14 cellular contexts compared by ENCODE assay signal in genomic region chr12:104674083-104674482, GRCh38.
DNase-seq lines count a peak whose midpoint lies in the region; ATAC-seq and TF ChIP-seq lines count a peak whose summit lies in the region.
"Had no signal": no experiment of that assay in that cellular context is flagged by ENCODE, and none has a peak within 500 bp of the region (broad histone marks: within the 10 kb centered on the region; RNA-seq: fewer than 3 reads in every experiment).

No MANE protein-coding gene starts in this region.

- H3K27me3 ChIP-seq in CD4-positive, CD25-positive, alpha-beta regulatory T cell (ENCODE audit: control insufficient read depth, insufficient read depth, low read length), result no peaks in the 10 kb centered on the region
- H3K27me3 ChIP-seq in PC-9 (ENCODE audit: insufficient read depth, low read depth) (no peaks in the 10 kb centered on the region), thyroid gland (no peaks in the 10 kb centered on the region)
- no peaks in the 10 kb centered on the region for H3K27me3 ChIP-seq in CD8-positive, alpha-beta T cell (ENCODE audit: insufficient read depth, low read length)

- H3K4me3 Mint-ChIP-seq in CD4-positive, CD25-positive, alpha-beta regulatory T cell, result peak overlapping the region in 2 of 4 donors; percentile 14 to 23
- no peak overlapping the region for H3K4me3 Mint-ChIP-seq in CD8-positive, alpha-beta T cell

- no peak for ATAC-seq in CD4-positive, CD25-positive, alpha-beta regulatory T cell (ENCODE audit: low read depth in 2 of 2)
- no peak for ATAC-seq in CD8-positive, alpha-beta T cell
- ATAC-seq: mucosa of descending colon had no signal

- H3K9me3 ChIP-seq in CD4-positive, CD25-positive, alpha-beta regulatory T cell (ENCODE audit: control insufficient read depth in 2 of 2, low read length in 2 of 2), result no peaks in the 10 kb centered on the region
- H3K9me3 ChIP-seq in PC-9 (ENCODE audit: insufficient read depth, low read depth) (no peaks in the 10 kb centered on the region), thyroid gland (no peaks in the 10 kb centered on the region)
- H3K9me3 ChIP-seq in CD8-positive, alpha-beta T cell (ENCODE audit: low read length), result no peaks in the 10 kb centered on the region
- H3K9me3 ChIP-seq: mucosa of descending colon had no signal

- no peak for TF ChIP-seq POLR2A in thyroid gland (IDR thresholded peaks at IDR 0.05)

- peaks cover 10% of the 10 kb centered on the region for H3K36me3 Mint-ChIP-seq in CD4-positive, CD25-positive, alpha-beta regulatory T cell
- H3K36me3 Mint-ChIP-seq in CD8-positive, alpha-beta T cell, result no peaks in the 10 kb centered on the region

- peak overlapping the region in 2 of 3 donors; percentile 21 to 38 for H3K27ac Mint-ChIP-seq in CD4-positive, CD25-positive, alpha-beta regulatory T cell
- H3K27ac Mint-ChIP-seq in CD8-positive, alpha-beta T cell, result no peak overlapping the region

- no peaks in the 10 kb centered on the region for H3K36me3 ChIP-seq in CD4-positive, CD25-positive, alpha-beta regulatory T cell (ENCODE audit: control insufficient read depth, insufficient read depth, low read length)
- H3K36me3 ChIP-seq in PC-9 (ENCODE audit: low read depth) (no peaks in the 10 kb centered on the region), thyroid gland (no peaks in the 10 kb centered on the region)
- H3K36me3 ChIP-seq in CD8-positive, alpha-beta T cell (ENCODE audit: insufficient read depth, low read length), result no peaks in the 10 kb centered on the region

- H4K20me1 ChIP-seq in PC-9 (ENCODE audit: insufficient read depth), result no peaks in the 10 kb centered on the region; the same call in 1 of the 2 replicates

- no TSS peak for BruUV-seq in PC-9 (replicated peaks; lab: Mats Ljungman, UMichigan)

- TF ChIP-seq CTCF in PC-9 (conservative IDR thresholded peaks at IDR 0.05) (no peak), fibroblast of the aortic adventitia (IDR thresholded peaks at IDR 0.05; ENCODE audit: insufficient read depth, low read length) (no peak), thyroid gland (IDR thresholded peaks at IDR 0.05) (no peak)
- no peak for TF ChIP-seq CTCF in CD8-positive, alpha-beta T cell (IDR thresholded peaks at IDR 0.05)

- peaks cover 67% of the 10 kb centered on the region for H3F3A ChIP-seq in PC-9 (ENCODE audit: insufficient read depth, low read depth)

- peak overlapping the region; percentile 20 for H3K27ac ChIP-seq in CD4-positive, CD25-positive, alpha-beta regulatory T cell (ENCODE audit: insufficient read depth, low read length, poor library complexity, severe bottlenecking)
- H3K27ac ChIP-seq in PC-9 (peak overlapping the region; percentile 98; the same call in 1 of the 2 replicates), skin epidermis (peak overlapping the region in 12 of 21 experiments; percentile 1 to 84 (median 65)), thyroid gland (peak overlapping the region in 1 of 3 donors; percentile 87)
- H3K27ac ChIP-seq in CD8-positive, alpha-beta T cell (ENCODE audit: low read depth, low read length), result no peak overlapping the region
- H3K27ac ChIP-seq: KMS-11, parathyroid adenoma had no signal

- no peak for DNase-seq in CD4-positive, CD25-positive, alpha-beta regulatory T cell
- DNase-seq in PC-9 (no peak), fibroblast of the aortic adventitia (ENCODE audit: low read depth) (peak; percentile 49), thyroid gland (no peak), SIG-M5 treated with dmso at 0.1 percent for 504 hours (lab: John Stamatoyannopoulos, UW; ENCODE audit: unreplicated experiment) (no peak)
- DNase-seq in CD8-positive, alpha-beta T cell, result no peak
- DNase-seq: activated CD8-positive, alpha-beta memory T cell treated with anti-CD3 and anti-CD28 coated beads, Interleukin-2, amount 50 U/mL, for 48 hours; cerebellar nuclear complex; mucosa of descending colon; NCI-H2171 treated with DMSO at 0.1 percent for 48 hours; RPMI8226 had no signal

- no peaks in the 10 kb centered on the region for H3K27me3 Mint-ChIP-seq in CD4-positive, CD25-positive, alpha-beta regulatory T cell
- no peaks in the 10 kb centered on the region for H3K27me3 Mint-ChIP-seq in CD8-positive, alpha-beta T cell (ENCODE audit: low read depth)

- CTCF ChIA-PET in PC-9 (lab: Charles Lee), result no interaction called here
- CTCF ChIA-PET in CD8-positive, alpha-beta T cell (lab: Charles Lee), result no interaction called here

- no peak overlapping the region for H2AFZ ChIP-seq in PC-9
- H2AFZ ChIP-seq: parathyroid adenoma had no signal

- no peaks in the 10 kb centered on the region for H3K9me2 ChIP-seq in PC-9 (ENCODE audit: insufficient read depth)

- peaks cover 48 to 86% (median 71%) of the 10 kb centered on the region in 4 donors for H3K4me1 Mint-ChIP-seq in CD4-positive, CD25-positive, alpha-beta regulatory T cell
- H3K4me1 Mint-ChIP-seq in CD8-positive, alpha-beta T cell (ENCODE audit: low read depth), result peaks cover 45% of the 10 kb centered on the region

- no peaks in the 10 kb centered on the region for H3K9me3 Mint-ChIP-seq in CD4-positive, CD25-positive, alpha-beta regulatory T cell
- H3K9me3 Mint-ChIP-seq in CD8-positive, alpha-beta T cell, result no peaks in the 10 kb centered on the region

- intact Hi-C loops in PC-9 (cut with micrococcal nuclease; ENCODE audit: unreplicated experiment) (loop anchor here (5.0 to 10.0 kb wide), 2 partner anchors 203 to 281 kb away; partner anchors contain the start of gene SLC41A2), thyroid gland (cut with DNase I) (loop anchor here (10.0 kb wide), 1 partner anchor 51 kb away; no protein-coding TSS in a partner anchor)
- intact Hi-C loops in CD8-positive, alpha-beta T cell (cut with DNase I, micrococcal nuclease), result no loop called here

- WGBS in thyroid gland, 2 donors, result 90 to 96% methylated on average over 4 of the region's 4 CpGs

- POLR2A ChIA-PET in PC-9 (lab: Charles Lee; ENCODE audit: unreplicated experiment), result no interaction called here
- POLR2A ChIA-PET in CD8-positive, alpha-beta T cell (lab: Charles Lee), result no interaction called here

- peaks cover 57% of the 10 kb centered on the region for H3K4me1 ChIP-seq in CD4-positive, CD25-positive, alpha-beta regulatory T cell (ENCODE audit: control insufficient read depth, insufficient read depth, low read length, poor library complexity, severe bottlenecking)
- peaks cover 95% of the 10 kb centered on the region for H3K4me1 ChIP-seq in PC-9 (replicated peaks; ENCODE audit: insufficient read depth)
- peaks cover 28% of the 10 kb centered on the region for H3K4me1 ChIP-seq in CD8-positive, alpha-beta T cell (ENCODE audit: insufficient read depth, low read length)
- peaks cover 38 to 40% of the 10 kb centered on the region in 2 donors for H3K4me1 ChIP-seq in thyroid gland

- H3K79me2 ChIP-seq in PC-9 (ENCODE audit: low read depth), result peaks cover 79% of the 10 kb centered on the region
- H3K79me2 ChIP-seq: parathyroid adenoma had no signal

- no peak overlapping the region for H3K4me2 ChIP-seq in PC-9
- H3K4me2 ChIP-seq: KMS-11 had no signal

- H3K4me3 ChIP-seq in CD4-positive, CD25-positive, alpha-beta regulatory T cell (ENCODE audit: low read depth, low read length), result no peak overlapping the region
- H3K4me3 ChIP-seq in PC-9, result no peak overlapping the region
- H3K4me3 ChIP-seq in fibroblast of the aortic adventitia (ENCODE audit: low read depth, low read length), result no peak overlapping the region
- H3K4me3 ChIP-seq in skin epidermis, result no peak overlapping the region
- no peak overlapping the region for H3K4me3 ChIP-seq in CD8-positive, alpha-beta T cell (ENCODE audit: low read depth, low read length)
- no peak overlapping the region for H3K4me3 ChIP-seq in thyroid gland (replicated peaks in 1 of 3)
- H3K4me3 ChIP-seq: mucosa of descending colon had no signal

Comparison
In these comparisons a context has a peak if more than half of its experiments do, and no peak if none do; other contexts are left out.
1. intact Hi-C loops: an anchor here in PC-9 (5.0 to 10.0 kb wide) and thyroid gland (10.0 kb wide); none called in CD8-positive, alpha-beta T cell.